Comparison of ENCODE assay signal across 8 cellular contexts in the genomic region with DNA sequence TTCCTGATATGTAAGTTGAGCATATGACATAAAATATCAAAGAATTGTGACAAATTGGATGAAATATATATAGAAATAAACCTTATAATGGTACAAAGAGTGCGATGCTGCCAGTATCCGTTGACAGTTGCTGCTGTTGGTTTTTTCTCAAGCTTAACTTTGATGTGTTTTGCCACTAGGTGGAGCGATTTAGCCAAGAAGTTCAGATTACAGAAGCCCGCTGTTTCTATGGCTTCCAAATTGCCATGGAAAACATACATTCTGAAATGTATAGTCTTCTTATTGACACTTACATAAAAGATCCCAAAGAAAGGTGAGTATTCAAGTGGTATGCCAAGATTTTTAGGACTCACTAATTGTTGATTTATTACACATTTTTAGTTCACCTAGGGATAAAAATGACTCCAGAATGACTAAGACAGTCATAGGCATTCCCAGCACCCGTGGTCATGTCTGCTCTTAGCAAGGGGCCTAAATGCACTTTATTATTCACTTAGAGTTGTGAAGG. TPM values are rescaled to one million over a fixed set of nuclear protein-coding genes. Genes with fewer than 3 reads are reported as not detected.
DNase-seq lines count a peak whose midpoint lies in the region; ATAC-seq and TF ChIP-seq lines count a peak whose summit lies in the region.

No MANE protein-coding gene starts in this region.

- H3K27ac ChIP-seq in duodenal mucosa (ENCODE audit: low read depth, low read length) = no peak overlapping the region

- H3K4me3 ChIP-seq in duodenal mucosa (ENCODE audit: low read depth in 1 of 2, low read length in 2 of 2) = peak overlapping the region; percentile 32 to 78

- intact Hi-C loops in natural killer cell (cut with micrococcal nuclease) = loop anchor here (1.0 kb wide), 2 partner anchors 285 to 311 kb away; no protein-coding TSS in a partner anchor

- peaks cover 6% of the 10 kb centered on the region for H3K36me3 Mint-ChIP-seq in natural killer cell

- H3K27me3 ChIP-seq in duodenal mucosa (ENCODE audit: control insufficient read depth in 1 of 2, insufficient read depth in 2 of 2, low read length in 2 of 2) = peaks cover 0 to 4% of the 10 kb centered on the region in 2 donors

- H3K9me3 ChIP-seq in duodenal mucosa (ENCODE audit: control insufficient read depth in 1 of 2, low read length in 2 of 2) = no peaks in the 10 kb centered on the region

- no peaks in the 10 kb centered on the region for H3K9me3 Mint-ChIP-seq in natural killer cell

- H3K27ac Mint-ChIP-seq in natural killer cell = peak overlapping the region; percentile 74 to 92

- DNase-seq in ACHN (peak; percentile 78), GF-D8 (lab: John Stamatoyannopoulos, UW) (peak; percentile 62), NCI-H1694 treated with DMSO at 0.1 percent for 48 hours (lab: John Stamatoyannopoulos, UW) (peak; percentile 94), SW480 (ENCODE audit: low spot score) (peak; percentile 74), natural killer cell (no peak), HuH-7.5 (ENCODE audit: low spot score) (no peak), left lobe of liver (ENCODE audit: low spot score) (no peak)

- H3K9ac ChIP-seq in duodenal mucosa (ENCODE audit: low read depth in 1 of 2, low read length in 2 of 2) = peak overlapping the region; percentile 21 to 22

- in situ Hi-C loops in ACHN (cut with HindIII; ENCODE audit: low pct_ligation_motif_present, low pct_unique_long_range_greater_than_20kb, low sequenced_read_pairs) = loop anchor here (25.0 kb wide), 1 partner anchor 313 kb away; a partner anchor contains a TSS

- H3K27me3 Mint-ChIP-seq in natural killer cell (ENCODE audit: low read depth in 2 of 2) = no peaks in the 10 kb centered on the region

- peak; percentile 74 for TF ChIP-seq CTCF in natural killer cell (IDR thresholded peaks at IDR 0.05)

- H3K36me3 ChIP-seq in duodenal mucosa (ENCODE audit: control insufficient read depth in 1 of 2, insufficient read depth in 2 of 2, low read length in 2 of 2) = no peaks in the 10 kb centered on the region

- ATAC-seq in natural killer cell = no peak
- ATAC-seq in left lobe of liver = no peak

- H3K4me1 ChIP-seq in duodenal mucosa (ENCODE audit: control insufficient read depth in 1 of 2, insufficient read depth in 2 of 2, low read length in 2 of 2) = peaks cover 60 to 71% of the 10 kb centered on the region in 2 donors

- H3K4me1 Mint-ChIP-seq in natural killer cell = peaks cover 48 to 54% of the 10 kb centered on the region in 2 donors

- peak overlapping the region; percentile 93 for H3K4me3 Mint-ChIP-seq in natural killer cell

RNA-seq across cellular contexts. Expression of a gene that starts 2.1 kb away (rescaled TPM):
- total RNA-seq in natural killer cell (10 to 100 TPM; 16.1 to 22.1 (median 18.5) TPM), left lobe of liver (2.7 TPM)

RNA-seq across cellular contexts. Expression of a gene that starts 44.4 kb away (rescaled TPM):
- total RNA-seq in natural killer cell (not detected), left lobe of liver (0.65 TPM)

Comparison
In these comparisons a context has a peak if more than half of its experiments do, and no peak if none do; other contexts are left out.
1. DNase-seq: peak in ACHN (single experiment), GF-D8 (single experiment), NCI-H1694 treated with DMSO at 0.1 percent for 48 hours (single experiment) and SW480 (single experiment); none in natural killer cell (single experiment), HuH-7.5 (single experiment) and left lobe of liver (single experiment).